1 cellular context compared by ENCODE assay signal in the genomic region with DNA sequence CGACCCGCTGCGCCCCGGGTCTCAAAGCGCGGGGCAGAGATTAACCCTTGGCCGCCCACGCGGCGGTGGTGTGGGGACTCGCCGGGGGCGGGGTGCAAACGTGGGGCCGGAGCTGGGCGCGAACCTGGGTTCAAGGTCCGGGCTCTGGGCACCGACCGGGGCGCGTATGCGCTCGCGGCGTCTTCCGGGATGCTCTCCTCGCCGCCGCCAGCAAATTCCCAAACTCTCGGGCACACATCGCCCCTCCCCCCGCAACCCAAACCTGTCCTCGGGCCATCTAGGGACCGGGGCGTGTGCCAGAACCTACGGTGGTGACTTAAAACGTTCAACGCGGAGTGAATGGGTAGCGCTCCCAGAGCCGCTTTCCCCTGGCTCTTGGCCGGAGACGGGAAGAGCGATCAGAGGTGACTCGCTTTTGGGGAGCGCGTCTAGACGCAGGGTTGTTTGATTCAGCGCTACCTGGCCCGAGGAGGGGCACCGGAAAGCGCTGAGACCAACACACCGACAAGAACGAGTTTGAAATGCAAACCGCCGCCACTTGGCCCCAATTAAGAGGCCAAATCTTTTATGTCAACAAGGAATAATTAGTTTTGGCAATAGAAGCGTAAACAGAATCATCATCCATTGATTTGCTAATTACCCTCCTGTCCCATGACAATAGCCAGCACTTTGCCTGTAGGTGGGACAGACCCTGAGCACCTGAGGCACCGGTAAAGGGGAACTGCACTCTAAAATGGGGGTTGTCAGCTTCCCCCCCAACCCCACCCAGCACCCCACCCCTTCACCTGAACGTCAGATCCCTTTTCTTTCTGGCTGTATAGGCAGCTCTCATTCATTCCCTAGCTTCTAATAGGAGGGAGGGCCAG.
TF ChIP-seq lines count a peak whose summit lies in the region.

No MANE protein-coding gene starts in this region.

TF ChIP-seq in HEK293, 187 proteins besides CTCF, POLR2A, EP300 and RAD21 (continued from another document and continues in another):
- no peak for TF ChIP-seq ZNF350 (tag by site-specific recombination; IDR thresholded peaks at IDR 0.05)
- TF ChIP-seq MEIS1 (CRISPR knock-in tag; IDR thresholded peaks at IDR 0.05; ENCODE audit: borderline replicate concordance): no peak
- TF ChIP-seq, protein P1, sequence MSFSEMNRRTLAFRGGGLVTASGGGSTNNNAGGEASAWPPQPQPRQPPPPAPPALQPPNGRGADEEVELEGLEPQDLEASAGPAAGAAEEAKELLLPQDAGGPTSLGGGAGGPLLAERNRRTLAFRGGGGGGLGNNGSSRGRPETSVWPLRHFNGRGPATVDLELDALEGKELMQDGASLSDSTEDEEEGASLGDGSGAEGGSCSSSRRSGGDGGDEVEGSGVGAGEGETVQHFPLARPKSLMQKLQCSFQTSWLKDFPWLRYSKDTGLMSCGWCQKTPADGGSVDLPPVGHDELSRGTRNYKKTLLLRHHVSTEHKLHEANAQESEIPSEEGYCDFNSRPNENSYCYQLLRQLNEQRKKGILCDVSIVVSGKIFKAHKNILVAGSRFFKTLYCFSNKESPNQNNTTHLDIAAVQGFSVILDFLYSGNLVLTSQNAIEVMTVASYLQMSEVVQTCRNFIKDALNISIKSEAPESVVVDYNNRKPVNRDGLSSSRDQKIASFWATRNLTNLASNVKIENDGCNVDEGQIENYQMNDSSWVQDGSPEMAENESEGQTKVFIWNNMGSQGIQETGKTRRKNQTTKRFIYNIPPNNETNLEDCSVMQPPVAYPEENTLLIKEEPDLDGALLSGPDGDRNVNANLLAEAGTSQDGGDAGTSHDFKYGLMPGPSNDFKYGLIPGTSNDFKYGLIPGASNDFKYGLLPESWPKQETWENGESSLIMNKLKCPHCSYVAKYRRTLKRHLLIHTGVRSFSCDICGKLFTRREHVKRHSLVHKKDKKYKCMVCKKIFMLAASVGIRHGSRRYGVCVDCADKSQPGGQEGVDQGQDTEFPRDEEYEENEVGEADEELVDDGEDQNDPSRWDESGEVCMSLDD (tag by site-specific recombination; IDR thresholded peaks at IDR 0.05): peak; percentile 68
- peak; percentile 29; the same call in 1 of the 2 replicates for TF ChIP-seq ZNF398 (tag by site-specific recombination; IDR thresholded peaks at IDR 0.05)
- peak; percentile 50; the same call in 1 of the 2 replicates for TF ChIP-seq ZNF324 (tag by site-specific recombination; IDR thresholded peaks at IDR 0.05)
- TF ChIP-seq KLF10 (tag by site-specific recombination; IDR thresholded peaks at IDR 0.05): 0 out of 2 replicates have a peak, but pooled peaks have one; percentile 28
- TF ChIP-seq TRIM28 (IDR thresholded peaks at IDR 0.05; ENCODE audit: borderline replicate concordance, low read length): no peak
- TF ChIP-seq, protein P2, sequence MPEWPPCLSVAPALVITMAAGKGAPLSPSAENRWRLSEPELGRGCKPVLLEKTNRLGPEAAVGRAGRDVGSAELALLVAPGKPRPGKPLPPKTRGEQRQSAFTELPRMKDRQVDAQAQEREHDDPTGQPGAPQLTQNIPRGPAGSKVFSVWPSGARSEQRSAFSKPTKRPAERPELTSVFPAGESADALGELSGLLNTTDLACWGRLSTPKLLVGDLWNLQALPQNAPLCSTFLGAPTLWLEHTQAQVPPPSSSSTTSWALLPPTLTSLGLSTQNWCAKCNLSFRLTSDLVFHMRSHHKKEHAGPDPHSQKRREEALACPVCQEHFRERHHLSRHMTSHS (tag by site-specific recombination; IDR thresholded peaks at IDR 0.05): no peak
- no peak for TF ChIP-seq TSHZ1 (tag by site-specific recombination; IDR thresholded peaks at IDR 0.05; ENCODE audit: borderline replicate concordance)
- 0 out of 2 replicates have a peak, but pooled peaks have one; percentile 82 for TF ChIP-seq ZNF837 (tag by site-specific recombination; IDR thresholded peaks at IDR 0.05)
- no peak for TF ChIP-seq ZNF138 (tag by site-specific recombination; IDR thresholded peaks at IDR 0.05; ENCODE audit: borderline replicate concordance)
- TF ChIP-seq ZNF510 (tag by site-specific recombination; IDR thresholded peaks at IDR 0.05; ENCODE audit: insufficient replicate concordance): no peak
- TF ChIP-seq, protein P3, sequence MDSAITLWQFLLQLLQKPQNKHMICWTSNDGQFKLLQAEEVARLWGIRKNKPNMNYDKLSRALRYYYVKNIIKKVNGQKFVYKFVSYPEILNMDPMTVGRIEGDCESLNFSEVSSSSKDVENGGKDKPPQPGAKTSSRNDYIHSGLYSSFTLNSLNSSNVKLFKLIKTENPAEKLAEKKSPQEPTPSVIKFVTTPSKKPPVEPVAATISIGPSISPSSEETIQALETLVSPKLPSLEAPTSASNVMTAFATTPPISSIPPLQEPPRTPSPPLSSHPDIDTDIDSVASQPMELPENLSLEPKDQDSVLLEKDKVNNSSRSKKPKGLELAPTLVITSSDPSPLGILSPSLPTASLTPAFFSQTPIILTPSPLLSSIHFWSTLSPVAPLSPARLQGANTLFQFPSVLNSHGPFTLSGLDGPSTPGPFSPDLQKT (IDR thresholded peaks at IDR 0.05; ENCODE audit: borderline replicate concordance, low read depth, low read length): no peak
- TF ChIP-seq ZNF239 (tag by site-specific recombination; IDR thresholded peaks at IDR 0.05): no peak
- no peak; the same call in 1 of the 2 replicates for TF ChIP-seq ZNF624 (tag by site-specific recombination; IDR thresholded peaks at IDR 0.05)
- no peak for TF ChIP-seq ZNF26 (tag by site-specific recombination; IDR thresholded peaks at IDR 0.05)
- no peak; the same call in 1 of the 2 replicates for TF ChIP-seq ZNF391 (tag by site-specific recombination; IDR thresholded peaks at IDR 0.05; ENCODE audit: borderline replicate concordance, low read depth)
- no peak for TF ChIP-seq ZNF571 (tag by site-specific recombination; IDR thresholded peaks at IDR 0.05)
- no peak for TF ChIP-seq ZNF121 (tag by site-specific recombination; IDR thresholded peaks at IDR 0.05)
- no peak for TF ChIP-seq ZNF776 (tag by site-specific recombination; IDR thresholded peaks at IDR 0.05; ENCODE audit: borderline replicate concordance)
- TF ChIP-seq, protein P4, sequence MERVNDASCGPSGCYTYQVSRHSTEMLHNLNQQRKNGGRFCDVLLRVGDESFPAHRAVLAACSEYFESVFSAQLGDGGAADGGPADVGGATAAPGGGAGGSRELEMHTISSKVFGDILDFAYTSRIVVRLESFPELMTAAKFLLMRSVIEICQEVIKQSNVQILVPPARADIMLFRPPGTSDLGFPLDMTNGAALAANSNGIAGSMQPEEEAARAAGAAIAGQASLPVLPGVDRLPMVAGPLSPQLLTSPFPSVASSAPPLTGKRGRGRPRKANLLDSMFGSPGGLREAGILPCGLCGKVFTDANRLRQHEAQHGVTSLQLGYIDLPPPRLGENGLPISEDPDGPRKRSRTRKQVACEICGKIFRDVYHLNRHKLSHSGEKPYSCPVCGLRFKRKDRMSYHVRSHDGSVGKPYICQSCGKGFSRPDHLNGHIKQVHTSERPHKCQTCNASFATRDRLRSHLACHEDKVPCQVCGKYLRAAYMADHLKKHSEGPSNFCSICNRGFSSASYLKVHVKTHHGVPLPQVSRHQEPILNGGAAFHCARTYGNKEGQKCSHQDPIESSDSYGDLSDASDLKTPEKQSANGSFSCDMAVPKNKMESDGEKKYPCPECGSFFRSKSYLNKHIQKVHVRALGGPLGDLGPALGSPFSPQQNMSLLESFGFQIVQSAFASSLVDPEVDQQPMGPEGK (tag by site-specific recombination; IDR thresholded peaks at IDR 0.05): peak; percentile 73
- peak; percentile 92 for TF ChIP-seq ZBTB20 (tag by site-specific recombination; IDR thresholded peaks at IDR 0.05)
- TF ChIP-seq, protein P5, sequence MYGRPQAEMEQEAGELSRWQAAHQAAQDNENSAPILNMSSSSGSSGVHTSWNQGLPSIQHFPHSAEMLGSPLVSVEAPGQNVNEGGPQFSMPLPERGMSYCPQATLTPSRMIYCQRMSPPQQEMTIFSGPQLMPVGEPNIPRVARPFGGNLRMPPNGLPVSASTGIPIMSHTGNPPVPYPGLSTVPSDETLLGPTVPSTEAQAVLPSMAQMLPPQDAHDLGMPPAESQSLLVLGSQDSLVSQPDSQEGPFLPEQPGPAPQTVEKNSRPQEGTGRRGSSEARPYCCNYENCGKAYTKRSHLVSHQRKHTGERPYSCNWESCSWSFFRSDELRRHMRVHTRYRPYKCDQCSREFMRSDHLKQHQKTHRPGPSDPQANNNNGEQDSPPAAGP (tag by site-specific recombination; IDR thresholded peaks at IDR 0.05): no peak
- peak; percentile 27; the same call in 1 of the 2 replicates for TF ChIP-seq WT1 (tag by site-specific recombination; IDR thresholded peaks at IDR 0.05)
- TF ChIP-seq ZNF704 (tag by site-specific recombination; IDR thresholded peaks at IDR 0.05): no peak
- no peak for TF ChIP-seq ZSCAN4 (tag by site-specific recombination; IDR thresholded peaks at IDR 0.05)
- TF ChIP-seq ZNF692 (tag by site-specific recombination; IDR thresholded peaks at IDR 0.05): no peak
- TF ChIP-seq ZNF501 (tag by site-specific recombination; IDR thresholded peaks at IDR 0.05): peak; percentile 58; the same call in 1 of the 2 replicates
- 0 out of 2 replicates have a peak, but pooled peaks have one; percentile 40 for TF ChIP-seq IKZF3 (tag by site-specific recombination; IDR thresholded peaks at IDR 0.05)
- TF ChIP-seq ZBTB48 (tag by site-specific recombination; IDR thresholded peaks at IDR 0.05): peak; percentile 97
